In genomic region chr2:28343971-28344715, GRCh38 we compare ENCODE assay signal across 1 cellular context.
TF ChIP-seq lines count a peak whose summit lies in the region.

No MANE protein-coding gene starts in this region.

TF ChIP-seq in IMR-90, 13 proteins besides CTCF, POLR2A, EP300 and RAD21:
- TF ChIP-seq RFX5 (IDR thresholded peaks at IDR 0.05; ENCODE audit: low read depth, low read length) (no peak), CEBPB (IDR thresholded peaks at IDR 0.05; ENCODE audit: low read depth, low read length) (no peak), MXI1 (IDR thresholded peaks at IDR 0.05; ENCODE audit: borderline replicate concordance, low read depth, low read length) (no peak), NFE2L2 (IDR thresholded peaks at IDR 0.05; ENCODE audit: low read depth, low read length) (no peak), FOS (IDR thresholded peaks at IDR 0.05; ENCODE audit: low read depth, low read length) (no peak), MAZ (IDR thresholded peaks at IDR 0.05; ENCODE audit: borderline replicate concordance, low read depth, low read length) (no peak), SMC3 (IDR thresholded peaks at IDR 0.05; ENCODE audit: low read depth, low read length) (no peak), RCOR1 (IDR thresholded peaks at IDR 0.05; ENCODE audit: insufficient replicate concordance, low read length) (no peak), CHD1 (IDR thresholded peaks at IDR 0.05; ENCODE audit: low read depth, low read length) (no peak)
